5 cellular contexts compared by ENCODE assay signal in genomic region chr1:28828459-28828858, GRCh38. TPM values are rescaled to one million over a fixed set of nuclear protein-coding genes. Genes with fewer than 3 reads are reported as not detected.
"Had no signal": no experiment of that assay in that cellular context is flagged by ENCODE, and none has a peak within 500 bp of the region (broad histone marks: within the 10 kb centered on the region; RNA-seq: fewer than 3 reads in every experiment).

No MANE protein-coding gene starts in this region.

RNA-seq across cellular contexts. Expression of gene OPRD1, which starts 16.5 kb away (rescaled TPM):
- total RNA-seq: activated CD4-positive, alpha-beta memory T cell treated with anti-CD3 and anti-CD28 coated beads for 36 hours; activated CD4-positive, alpha-beta T cell treated with anti-CD3 and anti-CD28 coated beads, Interleukin-2, amount 10 ng/mL, durations not matched to agents 7 days and 5 days; activated T-cell treated with anti-CD3 and anti-CD28 coated beads, Interleukin-2, amount 50 U/mL, for 4 hours; ascending aorta; T-helper 17 cell had no signal
